28 cellular contexts compared by ENCODE assay signal in genomic region chr14:23354990-23355389, GRCh38. TPM values are rescaled to one million over a fixed set of nuclear protein-coding genes. Genes with fewer than 3 reads are reported as not detected.
"Had no signal": no experiment of that assay in that cellular context is flagged by ENCODE, and none has a peak within 500 bp of the region (broad histone marks: within the 10 kb centered on the region; RNA-seq: fewer than 3 reads in every experiment).

No MANE protein-coding gene starts in this region.

- H3K27ac ChIP-seq: adrenal gland, breast epithelium, Peyer's patch, RWPE1, SJCRH30 had no signal

- ATAC-seq: activated CD8-positive, alpha-beta T cell treated with anti-CD3 and anti-CD28 coated beads, Interleukin-2, amount 10 ng/mL, durations not matched to agents 7 days and 5 days had no signal

- H3K4me1 ChIP-seq: breast epithelium had no signal

- H3K4me3 Mint-ChIP-seq: activated CD8-positive, alpha-beta T cell treated with anti-CD3 and anti-CD28 coated beads, Interleukin-2, amount 10 ng/mL, durations not matched to agents 7 days and 5 days; activated naive CD8-positive, alpha-beta T cell treated with anti-CD3 and anti-CD28 coated beads, Interleukin-2, amount 10 ng/mL, durations not matched to agents 7 days and 5 days; T-helper 2 cell treated with Interferon-gamma antibody and Interleukin-4, amounts not matched to agents 5 μg/mL and 100 μg/mL, for 36 hours had no signal

- H3K27ac Mint-ChIP-seq: activated CD8-positive, alpha-beta T cell treated with anti-CD3 and anti-CD28 coated beads, Interleukin-2, amount 10 ng/mL, durations not matched to agents 7 days and 5 days; activated naive CD8-positive, alpha-beta T cell treated with anti-CD3 and anti-CD28 coated beads, Interleukin-2, amount 10 ng/mL, durations not matched to agents 7 days and 5 days; T-helper 2 cell treated with Interferon-gamma antibody and Interleukin-4, amounts not matched to agents 5 μg/mL and 100 μg/mL, for 36 hours had no signal

- H3K4me2 ChIP-seq: SK-N-SH had no signal

- DNase-seq: activated CD4-positive, alpha-beta T cell treated with anti-CD3 and anti-CD28 coated beads for 48 hours; activated CD4-positive, alpha-beta T cell treated with anti-CD3 and anti-CD28 coated beads, Interleukin-2, amount 50 U/mL, for 4 hours; activated CD4-positive, CD25-positive, alpha-beta regulatory T cell treated with anti-CD3 and anti-CD28 coated beads, Interleukin-2, amount 50 U/mL, for 72 hours; activated CD8-positive, alpha-beta memory T cell treated with anti-CD3 and anti-CD28 coated beads, Interleukin-2, amount 50 U/mL, for 48 hours; activated CD8-positive, alpha-beta T cell treated with anti-CD3 and anti-CD28 coated beads, Interleukin-2, amount 10 ng/mL, durations not matched to agents 7 days and 5 days; activated naive CD4-positive, alpha-beta T cell treated with anti-CD3 and anti-CD28 coated beads, Interleukin-2, amount 50 U/mL, for 16 hours; activated naive CD8-positive, alpha-beta T cell treated with anti-CD3 and anti-CD28 coated beads, Interleukin-2, amount 10 ng/mL, durations not matched to agents 7 days and 5 days; activated T-cell treated with anti-CD3 and anti-CD28 coated beads, Interleukin-2, amount 50 U/mL, for 1 hour; anterior cingulate cortex; caudate nucleus; KG1; NCI-H1092; NCI-H1417; NCI-H1694; NCI-H2029; NCI-H2107; NCI-H510A treated with DMSO at 0.1 percent for 48 hours; NCI-H69; Right ventricle myocardium superior; SJCRH30; SK-N-SH; T-helper 1 cell had no signal

- H3K27me3 ChIP-seq: breast epithelium, SJCRH30 had no signal

- H3K9me3 ChIP-seq: adrenal gland, breast epithelium, Peyer's patch, SJCRH30, SK-N-SH had no signal

- H3K36me3 ChIP-seq: adrenal gland, breast epithelium, Peyer's patch had no signal

- H3K9me3 Mint-ChIP-seq: activated naive CD8-positive, alpha-beta T cell treated with anti-CD3 and anti-CD28 coated beads, Interleukin-2, amount 10 ng/mL, durations not matched to agents 7 days and 5 days; T-helper 2 cell treated with Interferon-gamma antibody and Interleukin-4, amounts not matched to agents 5 μg/mL and 100 μg/mL, for 36 hours had no signal

- H3K9ac ChIP-seq: SK-N-SH had no signal

- H3K4me3 ChIP-seq: adrenal gland, breast epithelium, Peyer's patch, SJCRH30 had no signal

RNA-seq across cellular contexts. Expression of gene SLC22A17, which starts 2.3 kb away (rescaled TPM):
- total RNA-seq: MCF 10A had no signal

RNA-seq across cellular contexts. Expression of gene EFS, which starts 10.0 kb away (rescaled TPM):
- total RNA-seq: activated CD8-positive, alpha-beta T cell treated with anti-CD3 and anti-CD28 coated beads, Interleukin-2, amount 10 ng/mL, durations not matched to agents 7 days and 5 days; activated naive CD8-positive, alpha-beta T cell treated with anti-CD3 and anti-CD28 coated beads, Interleukin-2, amount 10 ng/mL, durations not matched to agents 7 days and 5 days; MCF 10A had no signal

RNA-seq across cellular contexts. Expression of gene IL25, which starts 17.6 kb away (rescaled TPM):
- total RNA-seq: activated CD8-positive, alpha-beta T cell treated with anti-CD3 and anti-CD28 coated beads, Interleukin-2, amount 10 ng/mL, durations not matched to agents 7 days and 5 days; adrenal gland; breast epithelium; MCF 10A; Peyer's patch; Right ventricle myocardium superior; SJCRH30 had no signal
- polyA plus RNA-seq: SK-N-SH had no signal

RNA-seq across cellular contexts. Expression of gene CMTM5, which starts 21.9 kb away (rescaled TPM):
- total RNA-seq: activated CD8-positive, alpha-beta T cell treated with anti-CD3 and anti-CD28 coated beads, Interleukin-2, amount 10 ng/mL, durations not matched to agents 7 days and 5 days; activated naive CD8-positive, alpha-beta T cell treated with anti-CD3 and anti-CD28 coated beads, Interleukin-2, amount 10 ng/mL, durations not matched to agents 7 days and 5 days; MCF 10A; Peyer's patch had no signal
